ENCODE assay signal across 8 cellular contexts in the genomic region with DNA sequence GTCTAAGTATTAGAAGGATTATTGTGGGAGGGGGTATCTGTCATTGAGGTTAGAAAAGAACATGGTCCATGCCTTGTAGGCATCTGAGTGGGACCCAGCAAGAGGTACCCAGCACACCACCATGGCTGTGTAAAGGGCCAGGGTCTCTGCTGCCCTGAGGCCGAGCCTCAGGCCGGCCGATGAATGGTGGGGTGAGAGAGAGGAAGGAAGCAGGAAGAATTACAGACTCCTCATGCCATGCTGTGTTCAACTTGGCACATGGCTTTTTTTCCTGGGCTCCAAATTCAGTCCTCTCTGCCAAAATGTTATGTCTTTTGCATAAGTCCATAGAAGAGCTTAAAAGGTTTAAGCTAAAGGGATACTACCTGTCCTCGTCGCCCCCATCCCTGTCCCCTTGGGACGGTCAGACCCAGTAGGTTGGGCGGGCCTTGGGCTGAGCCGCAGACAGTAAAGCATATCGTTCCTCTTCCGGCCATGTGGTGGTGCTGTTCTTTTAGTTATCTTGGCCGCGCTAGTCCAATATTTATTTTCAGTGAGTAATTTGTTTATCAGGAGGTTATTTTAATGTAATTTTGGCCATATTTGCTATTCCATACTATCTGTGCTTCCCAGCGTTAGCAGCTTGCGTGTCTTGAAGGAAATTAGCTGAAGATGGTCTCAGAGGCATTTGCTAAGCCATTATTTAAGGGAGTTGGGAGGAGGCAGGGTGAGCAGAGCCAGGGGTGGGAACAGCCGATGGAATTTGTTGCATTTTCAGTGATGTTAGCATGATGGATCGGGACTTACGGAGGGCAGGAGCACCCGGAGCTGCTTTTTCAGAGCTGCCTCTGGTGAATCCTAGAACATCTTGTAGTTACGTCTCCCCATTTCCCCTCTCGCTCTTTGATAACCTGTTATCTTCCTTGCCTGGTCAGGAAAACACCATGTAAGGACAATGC.
DNase-seq lines count a peak whose midpoint lies in the region; ATAC-seq, FAIRE-seq and TF ChIP-seq lines count a peak whose summit lies in the region.

No MANE protein-coding gene starts in this region.

- no peaks in the 10 kb centered on the region for H3K9me3 Mint-ChIP-seq in activated CD4-positive, alpha-beta memory T cell treated with anti-CD3 and anti-CD28 coated beads, Interleukin-2, amount 10 ng/mL, durations not matched to agents 7 days and 5 days

- no peak for TF ChIP-seq EP300 in ovary (IDR thresholded peaks at IDR 0.05)

- no peak for ATAC-seq in GM18861 (IDR thresholded peaks at IDR 0.05; ENCODE audit: unreplicated experiment)

- no peaks in the 10 kb centered on the region for H3K36me3 Mint-ChIP-seq in activated CD4-positive, alpha-beta memory T cell treated with anti-CD3 and anti-CD28 coated beads, Interleukin-2, amount 10 ng/mL, durations not matched to agents 7 days and 5 days (ENCODE audit: low read depth)

- no peaks in the 10 kb centered on the region for H3K4me1 ChIP-seq in prostate gland (replicated peaks)
- no peaks in the 10 kb centered on the region for H3K4me1 ChIP-seq in ovary (ENCODE audit: insufficient read depth)

- POLR2A ChIA-PET in activated CD4-positive, alpha-beta memory T cell treated with anti-CD3 and anti-CD28 coated beads, Interleukin-2, amount 10 ng/mL, durations not matched to agents 7 days and 5 days (lab: Charles Lee) = no interaction called here

- WGBS in prostate gland = 7% methylated on average over 20 of the region's 20 CpGs
- WGBS in ovary, 3 donors = 4 to 6% (median 5%) methylated on average over 20 of the region's 20 CpGs

- no peak overlapping the region for H3K27ac ChIP-seq in prostate gland
- H3K27ac ChIP-seq in ovary = no peak overlapping the region

- peaks cover 23% of the 10 kb centered on the region for H3K27me3 Mint-ChIP-seq in activated CD4-positive, alpha-beta memory T cell treated with anti-CD3 and anti-CD28 coated beads, Interleukin-2, amount 10 ng/mL, durations not matched to agents 7 days and 5 days

- peaks cover 3% of the 10 kb centered on the region for H3K4me1 Mint-ChIP-seq in activated CD4-positive, alpha-beta memory T cell treated with anti-CD3 and anti-CD28 coated beads, Interleukin-2, amount 10 ng/mL, durations not matched to agents 7 days and 5 days

- H3K36me3 ChIP-seq in prostate gland (no peaks in the 10 kb centered on the region), ovary (no peaks in the 10 kb centered on the region)

- H3K27ac Mint-ChIP-seq in activated CD4-positive, alpha-beta memory T cell treated with anti-CD3 and anti-CD28 coated beads, Interleukin-2, amount 10 ng/mL, durations not matched to agents 7 days and 5 days = no peak overlapping the region

- H3K4me3 ChIP-seq in fibroblast of villous mesenchyme (ENCODE audit: low read depth, low read length) = no peak overlapping the region
- H3K4me3 ChIP-seq in prostate gland = no peak overlapping the region
- H3K4me3 ChIP-seq in ovary = no peak overlapping the region

- H3K27me3 ChIP-seq in prostate gland (replicated peaks; ENCODE audit: insufficient read depth) (no peaks in the 10 kb centered on the region), ovary (no peaks in the 10 kb centered on the region)

- intact Hi-C loops in prostate gland (cut with DNase I) = no loop called here
- intact Hi-C loops in ovary (cut with DNase I) = no loop called here

- peak; percentile 41 for TF ChIP-seq CTCF in fibroblast of villous mesenchyme (IDR thresholded peaks at IDR 0.05; ENCODE audit: insufficient read depth, low read depth, low read length)
- TF ChIP-seq CTCF in prostate gland (IDR thresholded peaks at IDR 0.05) = peak; percentile 34 to 65 (median 60)
- no peak for TF ChIP-seq CTCF in ovary (IDR thresholded peaks at IDR 0.05)

- H3K4me3 Mint-ChIP-seq in activated CD4-positive, alpha-beta memory T cell treated with anti-CD3 and anti-CD28 coated beads, Interleukin-2, amount 10 ng/mL, durations not matched to agents 7 days and 5 days = no peak overlapping the region

- no peak for FAIRE-seq in H54 (lab: Jason Lieb, UNC)

- H3K9me3 ChIP-seq in prostate gland (no peaks in the 10 kb centered on the region), ovary (no peaks in the 10 kb centered on the region)

- peak; percentile 2 for DNase-seq in ELR (ENCODE audit: low read depth)
- DNase-seq in H54 (ENCODE audit: insufficient read length, low spot score) = peak; percentile 6
- DNase-seq in NCI-H345 (lab: John Stamatoyannopoulos, UW) = peak; percentile 23
- peak; percentile 20 for DNase-seq in activated CD4-positive, alpha-beta memory T cell treated with anti-CD3 and anti-CD28 coated beads, Interleukin-2, amount 10 ng/mL, durations not matched to agents 7 days and 5 days
- peak; percentile 9 for DNase-seq in fibroblast of villous mesenchyme (ENCODE audit: low read depth)
- DNase-seq in prostate gland (ENCODE audit: low spot score) = peak; percentile 31
- no peak for DNase-seq in ovary

- TF ChIP-seq POLR2A in H54 (IDR thresholded peaks at IDR 0.05; ENCODE audit: low read depth, low read length) (no peak), prostate gland (IDR thresholded peaks at IDR 0.05) (no peak), ovary (IDR thresholded peaks at IDR 0.05) (no peak)

- CTCF ChIA-PET in activated CD4-positive, alpha-beta memory T cell treated with anti-CD3 and anti-CD28 coated beads, Interleukin-2, amount 10 ng/mL, durations not matched to agents 7 days and 5 days (lab: Charles Lee) = interaction anchor here (0.7 to 1.5 kb wide), 3 partner anchors 7 to 392 kb away, joined by 3 read pairs; no protein-coding TSS in a partner anchor

Comparison
In these comparisons a context has a peak if more than half of its experiments do, and no peak if none do; other contexts are left out.
1. DNase-seq: peak in ELR (single experiment), H54 (single experiment), NCI-H345 (single experiment), activated CD4-positive, alpha-beta memory T cell treated with anti-CD3 and anti-CD28 coated beads, Interleukin-2, amount 10 ng/mL, durations not matched to agents 7 days and 5 days (single experiment), fibroblast of villous mesenchyme (single experiment) and prostate gland (single experiment); none in ovary (0 of 5).
2. CTCF ChIP-seq: peak in fibroblast of villous mesenchyme (single experiment) and prostate gland (4 of 4); none in ovary (0 of 3).